1 cellular context compared by ENCODE assay signal in the genomic region with DNA sequence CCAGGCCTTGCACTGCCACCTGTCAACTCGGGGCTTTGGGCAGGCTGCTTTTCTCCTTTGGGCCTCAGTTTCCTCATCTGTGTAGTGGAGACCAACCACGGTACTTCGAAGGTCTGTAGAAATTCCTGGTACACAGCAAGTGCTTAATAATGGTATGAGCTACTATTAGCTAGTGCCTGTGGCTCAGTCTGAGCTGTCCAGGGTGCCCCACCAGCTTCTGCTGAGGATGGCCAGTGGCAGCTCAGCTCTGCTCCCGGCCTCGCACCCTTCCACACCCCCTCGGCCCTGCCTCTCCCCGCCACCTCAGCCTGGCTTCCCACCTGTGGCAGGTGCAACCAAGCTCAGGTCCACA.
TF ChIP-seq lines count a peak whose summit lies in the region.

No MANE protein-coding gene starts in this region.

TF ChIP-seq in GM12878, 131 proteins besides CTCF, POLR2A, EP300 and RAD21 (continued from another document):
- no peak for TF ChIP-seq ZNF592 (IDR thresholded peaks at IDR 0.05)
- TF ChIP-seq YY1 (IDR thresholded peaks at IDR 0.05; ENCODE audit: low read depth, low read length): no peak
- TF ChIP-seq, protein P1, sequence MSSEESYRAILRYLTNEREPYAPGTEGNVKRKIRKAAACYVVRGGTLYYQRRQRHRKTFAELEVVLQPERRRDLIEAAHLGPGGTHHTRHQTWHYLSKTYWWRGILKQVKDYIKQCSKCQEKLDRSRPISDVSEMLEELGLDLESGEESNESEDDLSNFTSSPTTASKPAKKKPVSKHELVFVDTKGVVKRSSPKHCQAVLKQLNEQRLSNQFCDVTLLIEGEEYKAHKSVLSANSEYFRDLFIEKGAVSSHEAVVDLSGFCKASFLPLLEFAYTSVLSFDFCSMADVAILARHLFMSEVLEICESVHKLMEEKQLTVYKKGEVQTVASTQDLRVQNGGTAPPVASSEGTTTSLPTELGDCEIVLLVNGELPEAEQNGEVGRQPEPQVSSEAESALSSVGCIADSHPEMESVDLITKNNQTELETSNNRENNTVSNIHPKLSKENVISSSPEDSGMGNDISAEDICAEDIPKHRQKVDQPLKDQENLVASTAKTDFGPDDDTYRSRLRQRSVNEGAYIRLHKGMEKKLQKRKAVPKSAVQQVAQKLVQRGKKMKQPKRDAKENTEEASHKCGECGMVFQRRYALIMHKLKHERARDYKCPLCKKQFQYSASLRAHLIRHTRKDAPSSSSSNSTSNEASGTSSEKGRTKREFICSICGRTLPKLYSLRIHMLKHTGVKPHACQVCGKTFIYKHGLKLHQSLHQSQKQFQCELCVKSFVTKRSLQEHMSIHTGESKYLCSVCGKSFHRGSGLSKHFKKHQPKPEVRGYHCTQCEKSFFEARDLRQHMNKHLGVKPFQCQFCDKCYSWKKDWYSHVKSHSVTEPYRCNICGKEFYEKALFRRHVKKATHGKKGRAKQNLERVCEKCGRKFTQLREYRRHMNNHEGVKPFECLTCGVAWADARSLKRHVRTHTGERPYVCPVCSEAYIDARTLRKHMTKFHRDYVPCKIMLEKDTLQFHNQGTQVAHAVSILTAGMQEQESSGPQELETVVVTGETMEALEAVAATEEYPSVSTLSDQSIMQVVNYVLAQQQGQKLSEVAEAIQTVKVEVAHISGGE (CRISPR knock-in tag; IDR thresholded peaks at IDR 0.05): no peak
- no peak for TF ChIP-seq RELA (IDR thresholded peaks at IDR 0.05; ENCODE audit: borderline replicate concordance, partially characterized antibody)
- TF ChIP-seq SIN3A (IDR thresholded peaks at IDR 0.05; ENCODE audit: low read depth, low read length): no peak
TF ChIP-seq in GM12878: peak in this region for 0.
